Comparison of ENCODE assay signal across 25 cellular contexts in genomic region chr6:150969901-150970300, GRCh38.
"Had no signal": no experiment of that assay in that cellular context is flagged by ENCODE, and none has a peak within 500 bp of the region (broad histone marks: within the 10 kb centered on the region; RNA-seq: fewer than 3 reads in every experiment).

No MANE protein-coding gene starts in this region.

- H3K9me3 ChIP-seq: left lung, lower lobe of right lung, pancreas, prostate gland, sigmoid colon, suprapubic skin, thoracic aorta, tibial artery, uterus had no signal

- H3K27me3 ChIP-seq: left lung, pancreas, sigmoid colon, spleen, suprapubic skin, tibial artery, uterus had no signal

- ATAC-seq: left colon; left lung; lower lobe of right lung; naive thymus-derived CD8-positive, alpha-beta T cell; pancreas; right cardiac atrium; stimulated activated effector memory CD8-positive, alpha-beta T cell treated with anti-CD3 and anti-CD28 coated beads, Interleukin-12 subunit alpha, Interleukin-12 subunit beta, amount 100 ng/mL, for 72 hours had no signal

- H3K36me3 ChIP-seq: pancreas, prostate gland, suprapubic skin, uterus had no signal

- H3K27ac ChIP-seq: left lung, lower lobe of right lung, pancreas, prostate gland, sigmoid colon, spleen, suprapubic skin, thoracic aorta, tibial artery, uterus had no signal

- H3K4me3 ChIP-seq: left lung, lower lobe of right lung, pancreas, prostate gland, sigmoid colon, spleen, suprapubic skin, thoracic aorta, tibial artery, uterus had no signal

- DNase-seq: hypothalamus; immature natural killer cell; kidney; left colon; left lung; lower lobe of right lung; mammary epithelial cell; mesenchymal stem cell; naive thymus-derived CD8-positive, alpha-beta T cell; nucleus accumbens; pancreas; posterior cingulate gyrus; retina; right cardiac atrium; sigmoid colon; small intestine; spleen; stimulated activated CD4-positive, alpha-beta T cell treated with anti-CD3 and anti-CD28 coated beads, Interleukin-4, amount 100 ng/mL, for 24 hours; stimulated activated naive CD4-positive, alpha-beta T cell; tibial artery; uterus had no signal

- H3K4me1 ChIP-seq: left lung, lower lobe of right lung, pancreas, prostate gland, sigmoid colon, spleen, suprapubic skin, tibial artery, uterus had no signal
